In the genomic region with DNA sequence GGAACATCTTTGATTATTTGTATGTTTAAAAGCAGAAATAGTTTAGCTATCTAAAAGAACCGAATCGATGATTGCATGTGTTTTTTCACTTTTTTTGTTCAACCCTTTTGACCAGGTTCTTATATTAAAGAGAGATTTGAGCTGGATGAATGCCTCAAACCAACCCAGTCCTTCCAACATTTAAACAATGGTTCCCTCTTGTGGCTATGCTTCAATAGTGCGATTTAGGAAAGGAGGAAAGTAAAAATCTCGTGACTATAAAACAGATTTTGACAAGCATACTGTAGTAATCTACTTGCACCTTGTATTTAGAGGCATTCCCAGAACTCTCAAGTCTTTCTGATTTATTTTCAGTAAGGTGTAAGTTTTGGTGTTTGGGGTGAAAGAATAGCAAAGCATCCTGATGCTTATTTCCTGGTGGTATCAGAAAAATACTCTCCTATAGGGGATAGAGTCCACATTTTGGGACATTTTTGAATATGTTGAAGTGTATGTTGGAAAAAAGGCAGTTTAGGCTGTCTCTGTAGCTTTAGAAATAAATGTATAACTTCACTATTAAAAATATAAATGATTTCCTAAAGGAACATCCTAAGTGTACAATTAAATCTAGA, we compare ENCODE assay signal across 1 cellular context.
TF ChIP-seq lines count a peak whose summit lies in the region.

No MANE protein-coding gene starts in this region.

TF ChIP-seq in Ishikawa, 13 proteins besides CTCF, POLR2A, EP300 and RAD21 (continued from another document):
- TF ChIP-seq, protein P1, sequence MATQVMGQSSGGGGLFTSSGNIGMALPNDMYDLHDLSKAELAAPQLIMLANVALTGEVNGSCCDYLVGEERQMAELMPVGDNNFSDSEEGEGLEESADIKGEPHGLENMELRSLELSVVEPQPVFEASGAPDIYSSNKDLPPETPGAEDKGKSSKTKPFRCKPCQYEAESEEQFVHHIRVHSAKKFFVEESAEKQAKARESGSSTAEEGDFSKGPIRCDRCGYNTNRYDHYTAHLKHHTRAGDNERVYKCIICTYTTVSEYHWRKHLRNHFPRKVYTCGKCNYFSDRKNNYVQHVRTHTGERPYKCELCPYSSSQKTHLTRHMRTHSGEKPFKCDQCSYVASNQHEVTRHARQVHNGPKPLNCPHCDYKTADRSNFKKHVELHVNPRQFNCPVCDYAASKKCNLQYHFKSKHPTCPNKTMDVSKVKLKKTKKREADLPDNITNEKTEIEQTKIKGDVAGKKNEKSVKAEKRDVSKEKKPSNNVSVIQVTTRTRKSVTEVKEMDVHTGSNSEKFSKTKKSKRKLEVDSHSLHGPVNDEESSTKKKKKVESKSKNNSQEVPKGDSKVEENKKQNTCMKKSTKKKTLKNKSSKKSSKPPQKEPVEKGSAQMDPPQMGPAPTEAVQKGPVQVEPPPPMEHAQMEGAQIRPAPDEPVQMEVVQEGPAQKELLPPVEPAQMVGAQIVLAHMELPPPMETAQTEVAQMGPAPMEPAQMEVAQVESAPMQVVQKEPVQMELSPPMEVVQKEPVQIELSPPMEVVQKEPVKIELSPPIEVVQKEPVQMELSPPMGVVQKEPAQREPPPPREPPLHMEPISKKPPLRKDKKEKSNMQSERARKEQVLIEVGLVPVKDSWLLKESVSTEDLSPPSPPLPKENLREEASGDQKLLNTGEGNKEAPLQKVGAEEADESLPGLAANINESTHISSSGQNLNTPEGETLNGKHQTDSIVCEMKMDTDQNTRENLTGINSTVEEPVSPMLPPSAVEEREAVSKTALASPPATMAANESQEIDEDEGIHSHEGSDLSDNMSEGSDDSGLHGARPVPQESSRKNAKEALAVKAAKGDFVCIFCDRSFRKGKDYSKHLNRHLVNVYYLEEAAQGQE (IDR thresholded peaks at IDR 0.05; ENCODE audit: low read depth): no peak
- no peak for TF ChIP-seq ZBTB7A (IDR thresholded peaks at IDR 0.05; ENCODE audit: low read depth)
TF ChIP-seq in Ishikawa: peak in this region for 0.
